ENCODE assay signal across 6 cellular contexts in the genomic region with DNA sequence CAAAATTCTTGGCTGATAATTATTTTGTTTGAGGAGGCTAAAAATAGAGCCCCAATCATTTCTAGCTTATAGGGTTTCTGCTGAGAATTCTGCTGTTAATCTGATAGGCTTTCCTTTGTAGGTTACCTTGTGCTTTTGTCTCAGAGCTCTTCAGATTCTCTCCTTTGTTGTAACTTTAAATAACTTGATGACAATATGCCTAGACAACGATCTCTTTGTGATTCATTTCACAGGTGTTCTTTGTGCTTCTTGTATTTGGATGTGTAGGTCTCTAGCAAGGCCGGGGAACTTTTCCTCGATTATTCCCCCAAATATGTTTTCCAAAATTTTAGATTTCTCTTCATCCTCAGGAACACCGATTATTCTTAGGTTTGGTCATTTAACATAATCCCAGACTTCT.
"Had no signal": no experiment of that assay in that cellular context is flagged by ENCODE, and none has a peak within 500 bp of the region (broad histone marks: within the 10 kb centered on the region; RNA-seq: fewer than 3 reads in every experiment).

No MANE protein-coding gene starts in this region.

- ATAC-seq: K562 had no signal

- H3K9ac ChIP-seq: GM23248 had no signal

- H3K27ac ChIP-seq: GM23248 had no signal

- H2AFZ ChIP-seq: GM23248 had no signal

- H3K4me3 Mint-ChIP-seq: H9, HFFc6 had no signal

- DNase-seq: GM23248, H9, HCEC 1CT, HFFc6, IMR-90 had no signal

- H3K27ac Mint-ChIP-seq: H9, HFFc6 had no signal

- H3K4me3 ChIP-seq: GM23248, K562 had no signal
